6 cellular contexts compared by ENCODE assay signal in genomic region chr10:131516285-131516684, GRCh38.
"Had no signal": no experiment of that assay in that cellular context is flagged by ENCODE, and none has a peak within 500 bp of the region (broad histone marks: within the 10 kb centered on the region; RNA-seq: fewer than 3 reads in every experiment).

No MANE protein-coding gene starts in this region.

- DNase-seq: H9, HCEC 1CT, IMR-90 had no signal

- H3K4me2 ChIP-seq: GM23338 had no signal

- FAIRE-seq: HTR-8/SVneo, K562 had no signal

- H2AFZ ChIP-seq: GM23338 had no signal

- H3K4me3 ChIP-seq: GM23338, K562 had no signal
